8 cellular contexts compared by ENCODE assay signal in genomic region chr3:126911162-126912026, GRCh38.
DNase-seq lines count a peak whose midpoint lies in the region; ATAC-seq and TF ChIP-seq lines count a peak whose summit lies in the region.

No MANE protein-coding gene starts in this region.

- peak; percentile 24 for DNase-seq in NCI-H69 (lab: John Stamatoyannopoulos, UW)
- DNase-seq in activated CD8-positive, alpha-beta memory T cell treated with anti-CD3 and anti-CD28 coated beads, Interleukin-2, amount 10 ng/mL, durations not matched to agents 7 days and 5 days, result peak; percentile 94
- peak; percentile 44 for DNase-seq in esophagus squamous epithelium (lab: John Stamatoyannopoulos, UW)
- peak; percentile 97 for DNase-seq in osteoblast (ENCODE audit: insufficient read length, low spot score, missing footprints)
- DNase-seq in ureter (ENCODE audit: low spot score), result peak; percentile 84
- DNase-seq in NCI-H1092 (lab: John Stamatoyannopoulos, UW), result no peak

- peaks cover 3% of the 10 kb centered on the region for H3K27me3 Mint-ChIP-seq in activated CD8-positive, alpha-beta memory T cell treated with anti-CD3 and anti-CD28 coated beads, Interleukin-2, amount 10 ng/mL, durations not matched to agents 7 days and 5 days

- CTCF ChIA-PET in activated CD8-positive, alpha-beta memory T cell treated with anti-CD3 and anti-CD28 coated beads, Interleukin-2, amount 10 ng/mL, durations not matched to agents 7 days and 5 days (lab: Charles Lee), result interaction anchor here (1.1 to 4.6 kb wide), 4 partner anchors 10 to 207 kb away, joined by 3 to 18 read pairs (median 6); partner anchors contain the start of genes CHCHD6 and PLXNA1

- H3K9me3 ChIP-seq in esophagus squamous epithelium, result no peaks in the 10 kb centered on the region
- H3K9me3 ChIP-seq in osteoblast (ENCODE audit: low read depth, low read length), result no peaks in the 10 kb centered on the region

- WGBS in esophagus squamous epithelium, 2 donors, result 24 to 38% methylated on average over 11 to 15 of the region's 15 CpGs

- H3K27ac ChIP-seq in esophagus squamous epithelium (peak overlapping the region; percentile 59 to 85 (median 67)), osteoblast (ENCODE audit: low read depth, low read length) (peak overlapping the region; percentile 89)

- peaks cover 10% of the 10 kb centered on the region for H3K36me3 Mint-ChIP-seq in activated CD8-positive, alpha-beta memory T cell treated with anti-CD3 and anti-CD28 coated beads, Interleukin-2, amount 10 ng/mL, durations not matched to agents 7 days and 5 days

- H3K79me2 ChIP-seq in osteoblast (ENCODE audit: insufficient read depth, low read length), result no peaks in the 10 kb centered on the region

- peak overlapping the region; percentile 87 for H3K27ac Mint-ChIP-seq in activated CD8-positive, alpha-beta memory T cell treated with anti-CD3 and anti-CD28 coated beads, Interleukin-2, amount 10 ng/mL, durations not matched to agents 7 days and 5 days

- no peak for TF ChIP-seq POLR2A in esophagus squamous epithelium (IDR thresholded peaks at IDR 0.05)

- H4K20me1 ChIP-seq in osteoblast (ENCODE audit: insufficient read depth, low read length), result no peaks in the 10 kb centered on the region

- intact Hi-C loops in esophagus squamous epithelium (cut with DNase I), result no loop called here

- H3K36me3 ChIP-seq in esophagus squamous epithelium, result peaks cover 0 to 16% (median 0%) of the 10 kb centered on the region in 3 donors
- H3K36me3 ChIP-seq in osteoblast (ENCODE audit: insufficient read depth, low read length), result no peaks in the 10 kb centered on the region

- no peak for TF ChIP-seq CTCF in esophagus squamous epithelium (IDR thresholded peaks at IDR 0.05)
- no peak for TF ChIP-seq CTCF in osteoblast (IDR thresholded peaks at IDR 0.05; ENCODE audit: extremely low read depth, low read depth, low read length)

- peak overlapping the region; percentile 49 for H3K4me3 Mint-ChIP-seq in activated CD8-positive, alpha-beta memory T cell treated with anti-CD3 and anti-CD28 coated beads, Interleukin-2, amount 10 ng/mL, durations not matched to agents 7 days and 5 days

- H3K4me2 ChIP-seq in osteoblast (ENCODE audit: insufficient read depth, low read length), result peak overlapping the region; percentile 48

- no peaks in the 10 kb centered on the region for H3K9me3 Mint-ChIP-seq in activated CD8-positive, alpha-beta memory T cell treated with anti-CD3 and anti-CD28 coated beads, Interleukin-2, amount 10 ng/mL, durations not matched to agents 7 days and 5 days (ENCODE audit: low read depth)

- peaks cover 20 to 24% (median 23%) of the 10 kb centered on the region in 3 donors for H3K4me1 ChIP-seq in esophagus squamous epithelium
- peaks cover 16% of the 10 kb centered on the region for H3K4me1 ChIP-seq in osteoblast (ENCODE audit: insufficient read depth, low read length)

- peak; percentile 97 for ATAC-seq in GM18517 (IDR thresholded peaks at IDR 0.05; ENCODE audit: unreplicated experiment)
- peak; percentile 95 for ATAC-seq in HG02840 (IDR thresholded peaks at IDR 0.05; ENCODE audit: low FRiP score, unreplicated experiment)
- ATAC-seq in activated CD8-positive, alpha-beta memory T cell treated with anti-CD3 and anti-CD28 coated beads, Interleukin-2, amount 10 ng/mL, durations not matched to agents 7 days and 5 days, result peak; percentile 92

- H2AFZ ChIP-seq in osteoblast (ENCODE audit: low read length), result peak overlapping the region; percentile 52

- H3K4me3 ChIP-seq in esophagus squamous epithelium (no peak overlapping the region), osteoblast (ENCODE audit: insufficient read depth, low read length) (no peak overlapping the region)

- H3K27me3 ChIP-seq in esophagus squamous epithelium (no peaks in the 10 kb centered on the region), osteoblast (ENCODE audit: insufficient read depth, low read length) (no peaks in the 10 kb centered on the region)

- peaks cover 66% of the 10 kb centered on the region for H3K4me1 Mint-ChIP-seq in activated CD8-positive, alpha-beta memory T cell treated with anti-CD3 and anti-CD28 coated beads, Interleukin-2, amount 10 ng/mL, durations not matched to agents 7 days and 5 days
